In the genomic region with DNA sequence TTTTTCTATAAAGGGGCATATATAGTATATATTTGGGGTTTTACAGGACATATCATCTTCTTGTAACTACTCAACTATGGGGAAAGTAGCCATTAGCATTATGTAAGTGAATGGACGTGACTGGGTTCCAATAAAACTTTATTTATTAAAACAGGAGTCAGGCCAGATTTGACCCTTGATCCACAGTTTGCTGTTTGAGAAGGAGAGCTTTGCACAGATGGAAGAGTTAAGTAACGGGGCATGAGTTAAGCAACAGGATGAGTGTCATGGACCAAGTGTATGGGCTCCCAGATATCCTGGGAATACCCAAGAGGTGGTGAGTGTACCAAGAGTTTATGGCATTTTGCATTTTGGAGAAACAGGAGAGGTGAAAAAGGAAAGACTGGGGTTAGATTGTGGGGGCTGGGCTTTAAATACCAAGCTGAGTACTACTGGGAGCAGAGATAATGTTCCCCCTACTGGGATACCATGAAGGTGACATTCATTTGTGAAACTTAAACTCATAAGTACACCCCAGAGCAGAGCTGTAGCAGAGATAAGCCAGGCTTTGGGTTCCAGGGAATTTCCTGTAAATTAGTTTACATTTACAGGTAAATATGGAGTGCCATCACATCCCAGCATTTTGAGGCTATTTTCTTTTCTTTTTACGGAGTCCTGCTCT, we compare ENCODE assay signal across 1 cellular context.
TF ChIP-seq lines count a peak whose summit lies in the region.

No MANE protein-coding gene starts in this region.

TF ChIP-seq in GM23338, 12 proteins besides CTCF, POLR2A, EP300 and RAD21 (continued from another document):
- TF ChIP-seq ZNF331 (CRISPR knock-in tag; IDR thresholded peaks at IDR 0.05; ENCODE audit: low read depth) = no peak
- no peak for TF ChIP-seq CREB1 (CRISPR knock-in tag; IDR thresholded peaks at IDR 0.05; ENCODE audit: low read depth)
- TF ChIP-seq, protein P1, sequence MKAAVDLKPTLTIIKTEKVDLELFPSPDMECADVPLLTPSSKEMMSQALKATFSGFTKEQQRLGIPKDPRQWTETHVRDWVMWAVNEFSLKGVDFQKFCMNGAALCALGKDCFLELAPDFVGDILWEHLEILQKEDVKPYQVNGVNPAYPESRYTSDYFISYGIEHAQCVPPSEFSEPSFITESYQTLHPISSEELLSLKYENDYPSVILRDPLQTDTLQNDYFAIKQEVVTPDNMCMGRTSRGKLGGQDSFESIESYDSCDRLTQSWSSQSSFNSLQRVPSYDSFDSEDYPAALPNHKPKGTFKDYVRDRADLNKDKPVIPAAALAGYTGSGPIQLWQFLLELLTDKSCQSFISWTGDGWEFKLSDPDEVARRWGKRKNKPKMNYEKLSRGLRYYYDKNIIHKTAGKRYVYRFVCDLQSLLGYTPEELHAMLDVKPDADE (IDR thresholded peaks at IDR 0.05) = no peak
- no peak for TF ChIP-seq REST (IDR thresholded peaks at IDR 0.05; ENCODE audit: unreplicated experiment)
